In genomic region chr4:98838977-98839618, GRCh38 we compare ENCODE assay signal across 1 cellular context.
TF ChIP-seq lines count a peak whose summit lies in the region.

No MANE protein-coding gene starts in this region.

TF ChIP-seq in K562, 482 proteins besides CTCF, POLR2A, EP300 and RAD21 (continued from another document and continues in another):
- TF ChIP-seq MGA (IDR thresholded peaks at IDR 0.05) (peak; percentile 76), TBL1XR1 (IDR thresholded peaks at IDR 0.05; ENCODE audit: low read length in 2 of 2) (peak in 1 of 2 experiments; percentile 39; a peak in 1 of 4 replicates), ARID3A (IDR thresholded peaks at IDR 0.05; ENCODE audit: borderline replicate concordance, low read depth, low read length) (no peak), LEF1 (IDR thresholded peaks at IDR 0.05) (no peak), TFE3 (CRISPR knock-in tag; IDR thresholded peaks at IDR 0.05) (peak; percentile 71), HMBOX1 (IDR thresholded peaks at IDR 0.05) (no peak; the same call in none of the 2 replicates), NELFE (IDR thresholded peaks at IDR 0.05; ENCODE audit: insufficient read depth, insufficient read length) (no peak), RBM25 (IDR thresholded peaks at IDR 0.05; ENCODE audit: low read depth, low read length, severe bottlenecking) (no peak), GTF2B (IDR thresholded peaks at IDR 0.05; ENCODE audit: extremely low read depth, insufficient read length) (no peak), TBP (optimal IDR thresholded peaks at IDR 0.05; ENCODE audit: low read depth, low read length) (no peak), TFAM (CRISPR knock-in tag; conservative IDR thresholded peaks at IDR 0.05) (no peak), IRF1 (CRISPR knock-in tag; IDR thresholded peaks at IDR 0.05; ENCODE audit: borderline replicate concordance) (no peak), PHF8 (IDR thresholded peaks at IDR 0.05; ENCODE audit: borderline replicate concordance, low read length) (no peak), ZNF121 (CRISPR knock-in tag; conservative IDR thresholded peaks at IDR 0.05) (no peak), MCM3 (IDR thresholded peaks at IDR 0.05) (no peak), ZNF584 (CRISPR knock-in tag; IDR thresholded peaks at IDR 0.05; ENCODE audit: low read depth) (no peak), ZNF668 (CRISPR knock-in tag; IDR thresholded peaks at IDR 0.05) (no peak), KAT7 (CRISPR knock-in tag; IDR thresholded peaks at IDR 0.05; ENCODE audit: borderline replicate concordance) (no peak), PREB (CRISPR knock-in tag; IDR thresholded peaks at IDR 0.05) (no peak), PURB (CRISPR knock-in tag; IDR thresholded peaks at IDR 0.05; ENCODE audit: low read depth) (no peak), ZBTB17 (CRISPR knock-in tag; IDR thresholded peaks at IDR 0.05) (no peak), CREBBP (IDR thresholded peaks at IDR 0.05; ENCODE audit: low read depth, low read length) (no peak), ZBTB12 (CRISPR knock-in tag; IDR thresholded peaks at IDR 0.05) (no peak), NCOA6 (IDR thresholded peaks at IDR 0.05) (no peak), ELF4 (CRISPR knock-in tag; IDR thresholded peaks at IDR 0.05) (no peak), ZNF511 (CRISPR knock-in tag; IDR thresholded peaks at IDR 0.05) (no peak), RNF219 (CRISPR knock-in tag; IDR thresholded peaks at IDR 0.05) (no peak), ZNF589 (CRISPR knock-in tag; IDR thresholded peaks at IDR 0.05; ENCODE audit: low read depth) (no peak; the same call in 1 of the 2 replicates), RFX7 (CRISPR knock-in tag; IDR thresholded peaks at IDR 0.05) (no peak), XRCC4 (IDR thresholded peaks at IDR 0.05; ENCODE audit: extremely low read depth, insufficient read depth, insufficient read length) (no peak), CREM (IDR thresholded peaks at IDR 0.05; ENCODE audit: low read depth) (no peak), ZNF551 (CRISPR knock-in tag; IDR thresholded peaks at IDR 0.05) (no peak)
